19 cellular contexts compared by ENCODE assay signal in genomic region chr22:43860831-43861230, GRCh38. TPM values are rescaled to one million over a fixed set of nuclear protein-coding genes. Genes with fewer than 3 reads are reported as not detected.
DNase-seq lines count a peak whose midpoint lies in the region; ATAC-seq and TF ChIP-seq lines count a peak whose summit lies in the region.
"Had no signal": no experiment of that assay in that cellular context is flagged by ENCODE, and none has a peak within 500 bp of the region (broad histone marks: within the 10 kb centered on the region; RNA-seq: fewer than 3 reads in every experiment).

No MANE protein-coding gene starts in this region.

- H3K4me1 ChIP-seq in SK-N-SH (ENCODE audit: control insufficient read depth in 1 of 2, insufficient read depth in 2 of 2, low read depth in 1 of 2, low read length in 1 of 2) (peaks cover 0 to 7% of the 10 kb centered on the region in 2 experiments; a peak in 1 of 4 replicates), mesodermal cell (ENCODE audit: control insufficient read depth, insufficient read depth, low read length, poor library complexity, severe bottlenecking) (no peaks in the 10 kb centered on the region), spleen (peaks cover 0 to 7% (median 3%) of the 10 kb centered on the region in 6 donors)
- H3K4me1 ChIP-seq: foreskin keratinocyte had no signal

- no peak overlapping the region for H3K9ac ChIP-seq in SK-N-SH
- H3K9ac ChIP-seq: BLaER1 treated with 17β-estradiol and CSF1 and Interleukin-3, amounts not matched to agents 10 nM and 100 nM; KMS-11 had no signal

- H3K79me2 ChIP-seq in SK-N-SH (ENCODE audit: insufficient read depth), result peaks cover 10% of the 10 kb centered on the region; the same call in 1 of the 2 replicates

- H3K27me3 ChIP-seq in SK-N-SH (ENCODE audit: insufficient read depth) (no peaks in the 10 kb centered on the region), spleen (replicated peaks in 1 of 7) (peaks cover 0 to 86% (median 40%) of the 10 kb centered on the region in 7 donors)
- H3K27me3 ChIP-seq: BLaER1 treated with 17β-estradiol and CSF1 and Interleukin-3, amounts not matched to agents 10 nM and 100 nM had no signal

- H3F3A ChIP-seq in SK-N-SH (replicated peaks; ENCODE audit: insufficient read depth), result no peaks in the 10 kb centered on the region

- peak overlapping the region; percentile 71; the same call in 1 of the 2 replicates for H3K4me2 ChIP-seq in SK-N-SH
- H3K4me2 ChIP-seq: BLaER1 treated with 17β-estradiol and CSF1 and Interleukin-3, amounts not matched to agents 10 nM and 100 nM; KMS-11 had no signal

- no peak for TF ChIP-seq POLR2A in spleen (IDR thresholded peaks at IDR 0.05)

- no peak for TF ChIP-seq EP300 in SK-N-SH (IDR thresholded peaks at IDR 0.05; ENCODE audit: borderline replicate concordance in 1 of 2, low read depth in 1 of 2, low read length in 1 of 2)

- H3K4me3 ChIP-seq in SK-N-SH (ENCODE audit: low read depth in 2 of 2, low read length in 1 of 2) (peak overlapping the region in 1 of 2 experiments; percentile 54; a peak in 1 of 4 replicates), mesodermal cell (ENCODE audit: extremely low read depth, insufficient read depth, low read length, poor library complexity, severe bottlenecking) (peak overlapping the region; percentile 47), spleen (no peak overlapping the region)
- H3K4me3 ChIP-seq: BLaER1 treated with 17β-estradiol and CSF1 and Interleukin-3, amounts not matched to agents 10 nM and 100 nM had no signal

- H4K20me1 ChIP-seq in SK-N-SH (ENCODE audit: insufficient read depth), result no peaks in the 10 kb centered on the region
- H4K20me1 ChIP-seq: BLaER1 treated with 17β-estradiol and CSF1 and Interleukin-3, amounts not matched to agents 10 nM and 100 nM had no signal

- no peaks in the 10 kb centered on the region for H3K9me3 ChIP-seq in SK-N-SH
- H3K9me3 ChIP-seq in mesodermal cell (ENCODE audit: control insufficient read depth, low read length), result peaks cover 5% of the 10 kb centered on the region
- peaks cover 0 to 19% (median 12%) of the 10 kb centered on the region in 8 donors for H3K9me3 ChIP-seq in spleen

- no peak for TF ChIP-seq CTCF in SK-N-SH (IDR thresholded peaks at IDR 0.05)
- no peak for TF ChIP-seq CTCF in spleen (IDR thresholded peaks at IDR 0.05 in 8 of 11, conservative IDR thresholded peaks at IDR 0.05 in 3 of 11)

- H3K36me3 ChIP-seq in SK-N-SH (replicated peaks in 1 of 2; ENCODE audit: control insufficient read depth in 1 of 2, insufficient read depth in 2 of 2, low read length in 1 of 2) (no peaks in the 10 kb centered on the region), mesodermal cell (ENCODE audit: control insufficient read depth, insufficient read depth, low read length) (no peaks in the 10 kb centered on the region), spleen (no peaks in the 10 kb centered on the region)
- H3K36me3 ChIP-seq: BLaER1 treated with 17β-estradiol and CSF1 and Interleukin-3, amounts not matched to agents 10 nM and 100 nM had no signal

- 80% methylated on average over 4 of the region's 12 CpGs for WGBS in SK-N-SH (ENCODE audit: low lambda C conversion rate)
- 89 to 92% methylated on average over 10 to 12 of the region's 12 CpGs for WGBS in mesodermal cell (ENCODE audit: insufficient coverage in 2 of 2), 2 experiments
- 81 to 90% (median 89%) methylated on average over 10 to 12 of the region's 12 CpGs for WGBS in spleen, 5 donors

- H3K27ac ChIP-seq in SK-N-SH (ENCODE audit: low read depth in 2 of 2, low read length in 1 of 2) (no peak overlapping the region), mesodermal cell (ENCODE audit: low read depth, low read length, severe bottlenecking) (no peak overlapping the region), spleen (no peak overlapping the region)
- H3K27ac ChIP-seq: BLaER1 treated with 17β-estradiol and CSF1 and Interleukin-3, amounts not matched to agents 10 nM and 100 nM; foreskin keratinocyte; KMS-11 had no signal

- intact Hi-C loops in spleen (cut with DNase I; ENCODE audit: low total_unique reads), result no loop called here

- no peak for ATAC-seq in SK-N-SH treated with all-trans-retinoic acid at 6 μM for 48 hours
- ATAC-seq in activated CD4-positive, CD25-positive, alpha-beta regulatory T cell treated with anti-CD3 and anti-CD28 coated beads, Interleukin-2, amount 50 U/mL, for 24 hours, result no peak
- no peak for ATAC-seq in GM19452 (IDR thresholded peaks at IDR 0.05; ENCODE audit: unreplicated experiment)
- ATAC-seq: activated T-helper 17 cell treated with anti-CD3 and anti-CD28 coated beads, Interleukin-2, amount 50 U/mL, for 72 hours; foreskin keratinocyte; left lobe of liver had no signal

- CTCF ChIA-PET in SK-N-SH (lab: Yijun Ruan, JAX), result interaction anchor here (1.8 kb wide), 1 partner anchor 85 kb away, joined by 5 read pairs; no protein-coding TSS in a partner anchor

- DNase-seq in SK-N-SH (no peak), cerebellar cortex (ENCODE audit: low spot score) (peak; percentile 25), spleen (peak; percentile 13)
- no peak for DNase-seq in stimulated activated CD4-positive, alpha-beta T cell treated with anti-CD3 and anti-CD28 coated beads, Interleukin-4, amount 100 ng/mL, for 1 hour
- DNase-seq: foreskin keratinocyte; HCEC 1CT; NCI-H1048; NCI-H774; stimulated activated naive CD4-positive, alpha-beta T cell treated with Interleukin-2 at 50 U/mL for 16 hours; trophoblast cell had no signal

- POLR2A ChIA-PET in SK-N-SH (lab: Yijun Ruan, JAX), result no interaction called here

- TF ChIP-seq RAD21 in SK-N-SH (IDR thresholded peaks at IDR 0.05; ENCODE audit: low read length), result no peak

- H2AFZ ChIP-seq in SK-N-SH (ENCODE audit: low read depth), result no peak overlapping the region

- no peaks in the 10 kb centered on the region for H3K9me2 ChIP-seq in SK-N-SH

TF ChIP-seq in SK-N-SH, 30 proteins besides CTCF, POLR2A, EP300 and RAD21 (continues in another document):
- TF ChIP-seq TCF12 (IDR thresholded peaks at IDR 0.05) (no peak), JUND (IDR thresholded peaks at IDR 0.05) (no peak), TAF1 (IDR thresholded peaks at IDR 0.05; ENCODE audit: borderline replicate concordance, low read depth, low read length) (no peak), FOXM1 (IDR thresholded peaks at IDR 0.05; ENCODE audit: low read depth) (no peak), MXI1 (IDR thresholded peaks at IDR 0.05; ENCODE audit: low read depth, low read length) (no peak), ELF1 (IDR thresholded peaks at IDR 0.05) (no peak), SIN3A (IDR thresholded peaks at IDR 0.05; ENCODE audit: borderline replicate concordance, low read depth, low read length) (no peak), EZH2phosphoT487 (IDR thresholded peaks at IDR 0.05; ENCODE audit: borderline replicate concordance, low read depth) (no peak), RFX5 (IDR thresholded peaks at IDR 0.05; ENCODE audit: low read length) (no peak)
- TF ChIP-seq, protein P1, sequence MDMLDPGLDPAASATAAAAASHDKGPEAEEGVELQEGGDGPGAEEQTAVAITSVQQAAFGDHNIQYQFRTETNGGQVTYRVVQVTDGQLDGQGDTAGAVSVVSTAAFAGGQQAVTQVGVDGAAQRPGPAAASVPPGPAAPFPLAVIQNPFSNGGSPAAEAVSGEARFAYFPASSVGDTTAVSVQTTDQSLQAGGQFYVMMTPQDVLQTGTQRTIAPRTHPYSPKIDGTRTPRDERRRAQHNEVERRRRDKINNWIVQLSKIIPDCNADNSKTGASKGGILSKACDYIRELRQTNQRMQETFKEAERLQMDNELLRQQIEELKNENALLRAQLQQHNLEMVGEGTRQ (IDR thresholded peaks at IDR 0.05; ENCODE audit: borderline replicate concordance, low read depth, low read length), result no peak

TF ChIP-seq in SK-N-SH treated with all-trans-retinoic acid at 6 μM for 48 hours, 23 proteins besides CTCF, POLR2A, EP300 and RAD21:
- TF ChIP-seq ZFP3 (CRISPR knock-in tag; IDR thresholded peaks at IDR 0.05), result no peak

RNA-seq across cellular contexts. Expression of gene SULT4A1, which starts 1.5 kb away (rescaled TPM):
- polyA plus RNA-seq in SK-N-SH (2012; rRNA removed) (3.9 and 4.1 TPM in 2 replicates), spleen (1 to 10 TPM in 1 of 3 donors, under 1 TPM in 2; 0.35 to 1.3 (median 0.46) TPM)
- polyA plus RNA-seq in SK-N-SH (2012; cell fraction: cytosol; rRNA removed), result 2.2 and 2.3 TPM in 2 replicates
- 25.0 and 44.6 TPM in 2 replicates for polyA plus RNA-seq in SK-N-SH (2012; cell fraction: nucleus; rRNA removed)
- 8.1 TPM for polyA plus RNA-seq in mesodermal cell (2013, experiment 1 of 2)
- 5.4 TPM for polyA plus RNA-seq in mesodermal cell (2013, experiment 2 of 2)
- 1 to 10 TPM in 6 of 7 donors, under 1 TPM in 1; 0.70 to 5.1 (median 2.6) TPM for total RNA-seq in spleen
- total RNA-seq: activated CD8-positive, alpha-beta memory T cell treated with anti-CD3 and anti-CD28 coated beads for 36 hours; foreskin keratinocyte; left lobe of liver had no signal
- polyA plus RNA-seq: foreskin keratinocyte had no signal

RNA-seq across cellular contexts. Expression of gene PNPLA5, which starts 31.0 kb away (rescaled TPM):
- not detected in 2 replicates for polyA plus RNA-seq in SK-N-SH (2012; rRNA removed)
- not detected in 2 replicates for polyA plus RNA-seq in SK-N-SH (2012; cell fraction: cytosol; rRNA removed)
- polyA plus RNA-seq in SK-N-SH (2012; cell fraction: nucleus; rRNA removed), result not detected in 2 replicates
- not detected for polyA plus RNA-seq in mesodermal cell (2013, experiment 1 of 2)
- not detected for polyA plus RNA-seq in mesodermal cell (2013, experiment 2 of 2)
- total RNA-seq in spleen, result not detected
- not detected for polyA plus RNA-seq in spleen
- total RNA-seq: activated CD8-positive, alpha-beta memory T cell treated with anti-CD3 and anti-CD28 coated beads for 36 hours; activated T-helper 17 cell treated with anti-CD3 and anti-CD28 coated beads, Interleukin-2, amount 50 U/mL, for 72 hours; left lobe of liver had no signal

RNA-seq across cellular contexts. Expression of gene EFCAB6, which starts 48.7 kb away (rescaled TPM):
- polyA plus RNA-seq in SK-N-SH (2012; rRNA removed), result 0.41 and 0.46 TPM in 2 replicates
- polyA plus RNA-seq in SK-N-SH (2012; cell fraction: cytosol; rRNA removed), result 0.63 and 0.86 TPM in 2 replicates
- 0.90 and 0.91 TPM in 2 replicates for polyA plus RNA-seq in SK-N-SH (2012; cell fraction: nucleus; rRNA removed)
- 0.33 TPM for polyA plus RNA-seq in mesodermal cell (2013, experiment 1 of 2)
- 0.91 TPM for polyA plus RNA-seq in mesodermal cell (2013, experiment 2 of 2)
- 1 to 10 TPM in 4 of 7 donors, under 1 TPM in 3; 0.44 to 2.8 (median 1.2) TPM for total RNA-seq in spleen
- polyA plus RNA-seq in spleen, result under 1 TPM; 0.07 to 0.19 (median 0.14) TPM

Comparison
In these comparisons a context has a peak if more than half of its experiments do, and no peak if none do; other contexts are left out.
1. DNase-seq: peak in cerebellar cortex (single experiment) and spleen (single experiment); none in SK-N-SH (single experiment) and stimulated activated CD4-positive, alpha-beta T cell treated with anti-CD3 and anti-CD28 coated beads, Interleukin-4, amount 100 ng/mL, for 1 hour (single experiment).